Comparison of ENCODE assay signal across 10 cellular contexts in genomic region chr16:80974649-80975376, GRCh38. TPM values are rescaled to one million over a fixed set of nuclear protein-coding genes. Genes with fewer than 3 reads are reported as not detected.
DNase-seq lines count a peak whose midpoint lies in the region; ATAC-seq and TF ChIP-seq lines count a peak whose summit lies in the region.
"Had no signal": no experiment of that assay in that cellular context is flagged by ENCODE, and none has a peak within 500 bp of the region (broad histone marks: within the 10 kb centered on the region; RNA-seq: fewer than 3 reads in every experiment).

No MANE protein-coding gene starts in this region.

- no peak overlapping the region for H3K23ac ChIP-seq in neuronal stem cell (ENCODE audit: low read depth, low read length, poor library complexity)

- H2BK12ac ChIP-seq in neuronal stem cell (ENCODE audit: low read length): no peak overlapping the region

- no peak for DNase-seq in activated naive CD4-positive, alpha-beta T cell treated with anti-CD3 and anti-CD28 coated beads, Interleukin-2, amount 50 U/mL, for 72 hours (ENCODE audit: low spot score in 2 of 2)
- no peak for DNase-seq in activated naive CD4-positive, alpha-beta T cell treated with anti-CD3 and anti-CD28 coated beads, Interleukin-2, amount 10 ng/mL, durations not matched to agents 7 days and 5 days
- DNase-seq in RPMI7951 (ENCODE audit: low read depth) (peak; percentile 7), fibroblast of villous mesenchyme (ENCODE audit: low read depth) (no peak), cortex of kidney (lab: John Stamatoyannopoulos, UW) (no peak), SK-N-DZ (ENCODE audit: low spot score) (no peak), neuronal stem cell (ENCODE audit: low spot score) (no peak)
- DNase-seq in stimulated activated effector memory CD8-positive, alpha-beta T cell treated with anti-CD3 and anti-CD28 coated beads, Interleukin-12 subunit alpha, Interleukin-12 subunit beta, amount 100 ng/mL, for 72 hours (ENCODE audit: low spot score in 2 of 2): no peak
- DNase-seq: activated CD4-positive, alpha-beta memory T cell treated with anti-CD3 and anti-CD28 coated beads, Interleukin-2, amount 10 ng/mL, durations not matched to agents 7 days and 5 days had no signal

- peaks cover 0 to 7% of the 10 kb centered on the region in 2 donors for H3K4me1 ChIP-seq in neuronal stem cell (ENCODE audit: control insufficient read depth in 2 of 2, insufficient read depth in 1 of 2, low read depth in 1 of 2, low read length in 2 of 2)

- no peak overlapping the region for H4K91ac ChIP-seq in neuronal stem cell (ENCODE audit: low read depth, low read length, poor library complexity)

- CTCF ChIA-PET in activated naive CD4-positive, alpha-beta T cell treated with anti-CD3 and anti-CD28 coated beads, Interleukin-2, amount 10 ng/mL, durations not matched to agents 7 days and 5 days (lab: Charles Lee): interaction anchor here (1.0 to 1.8 kb wide), 6 partner anchors 10 to 30 kb away, joined by 3 to 7 read pairs (median 6); no protein-coding TSS in a partner anchor

- H3K4me3 ChIP-seq in fibroblast of villous mesenchyme (ENCODE audit: low read depth, low read length) (no peak overlapping the region), neuronal stem cell (ENCODE audit: low read length in 2 of 2) (no peak overlapping the region)

- H3K4me1 Mint-ChIP-seq in activated naive CD4-positive, alpha-beta T cell treated with anti-CD3 and anti-CD28 coated beads, Interleukin-2, amount 10 ng/mL, durations not matched to agents 7 days and 5 days: no peaks in the 10 kb centered on the region
- peaks cover 7% of the 10 kb centered on the region for H3K4me1 Mint-ChIP-seq in stimulated activated effector memory CD8-positive, alpha-beta T cell treated with anti-CD3 and anti-CD28 coated beads, Interleukin-12 subunit alpha, Interleukin-12 subunit beta, amount 100 ng/mL, for 72 hours

- no peak overlapping the region for H3K18ac ChIP-seq in neuronal stem cell (ENCODE audit: low read length)

- H3K9me3 Mint-ChIP-seq in activated naive CD4-positive, alpha-beta T cell treated with anti-CD3 and anti-CD28 coated beads, Interleukin-2, amount 50 U/mL, for 72 hours: no peaks in the 10 kb centered on the region
- H3K9me3 Mint-ChIP-seq in activated naive CD4-positive, alpha-beta T cell treated with anti-CD3 and anti-CD28 coated beads, Interleukin-2, amount 10 ng/mL, durations not matched to agents 7 days and 5 days: no peaks in the 10 kb centered on the region
- no peaks in the 10 kb centered on the region for H3K9me3 Mint-ChIP-seq in stimulated activated effector memory CD8-positive, alpha-beta T cell treated with anti-CD3 and anti-CD28 coated beads, Interleukin-12 subunit alpha, Interleukin-12 subunit beta, amount 100 ng/mL, for 72 hours
- H3K9me3 Mint-ChIP-seq: activated CD4-positive, alpha-beta memory T cell treated with anti-CD3 and anti-CD28 coated beads, Interleukin-2, amount 10 ng/mL, durations not matched to agents 7 days and 5 days; dendritic cell treated with granulocyte-macrophage colony-stimulating factor and Interleukin-4, amounts not matched to agents 40 ng/mL and 50 ng/mL, for 4 days had no signal

- H3K14ac ChIP-seq in neuronal stem cell (ENCODE audit: low read length): no peak overlapping the region

- H3K9ac ChIP-seq in neuronal stem cell (ENCODE audit: low read depth, low read length, poor library complexity): no peak overlapping the region

- peaks cover 1% of the 10 kb centered on the region for H3K79me1 ChIP-seq in neuronal stem cell (ENCODE audit: low read depth, low read length)

- no peak for ATAC-seq in activated naive CD4-positive, alpha-beta T cell treated with anti-CD3 and anti-CD28 coated beads, Interleukin-2, amount 50 U/mL, for 72 hours
- no peak for ATAC-seq in stimulated activated effector memory CD8-positive, alpha-beta T cell treated with anti-CD3 and anti-CD28 coated beads, Interleukin-12 subunit alpha, Interleukin-12 subunit beta, amount 100 ng/mL, for 72 hours

- H3K27ac ChIP-seq in neuronal stem cell (replicated peaks; ENCODE audit: low read length): no peak overlapping the region

- no peak overlapping the region for H2BK120ac ChIP-seq in neuronal stem cell (ENCODE audit: low read depth, low read length)

- no peaks in the 10 kb centered on the region for H3K9me3 ChIP-seq in neuronal stem cell (replicated peaks in 1 of 2; ENCODE audit: control insufficient read depth in 2 of 2, insufficient read depth in 1 of 2, low read depth in 1 of 2, low read length in 2 of 2)

- no peak overlapping the region for H4K8ac ChIP-seq in neuronal stem cell (ENCODE audit: low read depth, low read length)

- H2BK5ac ChIP-seq in neuronal stem cell (ENCODE audit: low read length): no peak overlapping the region

- peaks cover 6 to 76% of the 10 kb centered on the region in 2 donors for H3K36me3 ChIP-seq in neuronal stem cell (replicated peaks in 1 of 2; ENCODE audit: control insufficient read depth in 2 of 2, insufficient read depth in 2 of 2, low read length in 2 of 2)

- H3K36me3 Mint-ChIP-seq in activated naive CD4-positive, alpha-beta T cell treated with anti-CD3 and anti-CD28 coated beads, Interleukin-2, amount 50 U/mL, for 72 hours: peaks cover 4 to 13% of the 10 kb centered on the region in 2 donors
- peaks cover 36% of the 10 kb centered on the region for H3K36me3 Mint-ChIP-seq in activated naive CD4-positive, alpha-beta T cell treated with anti-CD3 and anti-CD28 coated beads, Interleukin-2, amount 10 ng/mL, durations not matched to agents 7 days and 5 days
- H3K36me3 Mint-ChIP-seq in stimulated activated effector memory CD8-positive, alpha-beta T cell treated with anti-CD3 and anti-CD28 coated beads, Interleukin-12 subunit alpha, Interleukin-12 subunit beta, amount 100 ng/mL, for 72 hours: peaks cover 61% of the 10 kb centered on the region

- WGBS in neuronal stem cell (ENCODE audit: extremely low coverage in 2 of 2, insufficient read length in 2 of 2, insufficient replicate concordance in 1 of 2), 2 donors: no CpG with 5 or more reads among the region's 6 CpGs

- no peak overlapping the region for H2BK15ac ChIP-seq in neuronal stem cell (ENCODE audit: low read length)

- H3K27ac Mint-ChIP-seq in activated naive CD4-positive, alpha-beta T cell treated with anti-CD3 and anti-CD28 coated beads, Interleukin-2, amount 50 U/mL, for 72 hours: peak overlapping the region; percentile 14 to 44
- H3K27ac Mint-ChIP-seq in activated naive CD4-positive, alpha-beta T cell treated with anti-CD3 and anti-CD28 coated beads, Interleukin-2, amount 10 ng/mL, durations not matched to agents 7 days and 5 days: no peak overlapping the region
- H3K27ac Mint-ChIP-seq in stimulated activated effector memory CD8-positive, alpha-beta T cell treated with anti-CD3 and anti-CD28 coated beads, Interleukin-12 subunit alpha, Interleukin-12 subunit beta, amount 100 ng/mL, for 72 hours: peak overlapping the region; percentile 12
- H3K27ac Mint-ChIP-seq: activated CD4-positive, alpha-beta memory T cell treated with anti-CD3 and anti-CD28 coated beads, Interleukin-2, amount 10 ng/mL, durations not matched to agents 7 days and 5 days had no signal

- H2AK5ac ChIP-seq in neuronal stem cell (ENCODE audit: low read depth, low read length): no peak overlapping the region

- no peak overlapping the region for H3K4me3 Mint-ChIP-seq in activated naive CD4-positive, alpha-beta T cell treated with anti-CD3 and anti-CD28 coated beads, Interleukin-2, amount 10 ng/mL, durations not matched to agents 7 days and 5 days
- H3K4me3 Mint-ChIP-seq in stimulated activated effector memory CD8-positive, alpha-beta T cell treated with anti-CD3 and anti-CD28 coated beads, Interleukin-12 subunit alpha, Interleukin-12 subunit beta, amount 100 ng/mL, for 72 hours: no peak overlapping the region
- H3K4me3 Mint-ChIP-seq: activated CD4-positive, alpha-beta memory T cell treated with anti-CD3 and anti-CD28 coated beads, Interleukin-2, amount 10 ng/mL, durations not matched to agents 7 days and 5 days; dendritic cell treated with granulocyte-macrophage colony-stimulating factor and Interleukin-4, amounts not matched to agents 40 ng/mL and 50 ng/mL, for 4 days had no signal

- no peak overlapping the region for H3K4me2 ChIP-seq in neuronal stem cell (ENCODE audit: insufficient read depth, low read length, poor library complexity, severe bottlenecking)

- H2AFZ ChIP-seq in neuronal stem cell (ENCODE audit: low read length): no peak overlapping the region

- TF ChIP-seq CTCF in fibroblast of villous mesenchyme (IDR thresholded peaks at IDR 0.05; ENCODE audit: insufficient read depth, low read depth, low read length): peak; percentile 63

- no peaks in the 10 kb centered on the region for H3K27me3 Mint-ChIP-seq in activated naive CD4-positive, alpha-beta T cell treated with anti-CD3 and anti-CD28 coated beads, Interleukin-2, amount 10 ng/mL, durations not matched to agents 7 days and 5 days
- H3K27me3 Mint-ChIP-seq: activated CD4-positive, alpha-beta memory T cell treated with anti-CD3 and anti-CD28 coated beads, Interleukin-2, amount 10 ng/mL, durations not matched to agents 7 days and 5 days; dendritic cell treated with granulocyte-macrophage colony-stimulating factor and Interleukin-4, amounts not matched to agents 40 ng/mL and 50 ng/mL, for 4 days had no signal

- H3K4ac ChIP-seq in neuronal stem cell (ENCODE audit: low read length): no peak overlapping the region

- no peaks in the 10 kb centered on the region for H3K27me3 ChIP-seq in neuronal stem cell (ENCODE audit: control insufficient read depth in 3 of 3, insufficient read depth in 3 of 3, low read depth in 1 of 3, low read length in 3 of 3)

RNA-seq across cellular contexts. Expression of gene CMC2, which starts 31.9 kb away (rescaled TPM):
- total RNA-seq in activated naive CD4-positive, alpha-beta T cell treated with anti-CD3 and anti-CD28 coated beads, Interleukin-2, amount 50 U/mL, for 72 hours: 100 to 1,000 TPM; 107 to 144 TPM
- 148 and 155 TPM in 2 replicates for total RNA-seq in RPMI7951 (2014; rRNA removed; shearing (Covaris generic))
- 28.0 and 30.7 TPM in 2 replicates for total RNA-seq in fibroblast of villous mesenchyme
- 182 and 271 TPM in 2 replicates for polyA plus RNA-seq in SK-N-DZ (2014; cell fraction: cytosol; rRNA removed)
- 107 and 121 TPM in 2 replicates for polyA plus RNA-seq in SK-N-DZ (2014; cell fraction: nucleus; rRNA removed)
- polyA plus RNA-seq in neuronal stem cell (2013, experiment 1 of 2): 156 TPM
- polyA plus RNA-seq in neuronal stem cell (2013, experiment 2 of 2): 159 TPM

RNA-seq across cellular contexts. Expression of gene CENPN, which starts 32.2 kb away (rescaled TPM):
- 10 to 100 TPM; 41.7 to 57.9 TPM for total RNA-seq in activated naive CD4-positive, alpha-beta T cell treated with anti-CD3 and anti-CD28 coated beads, Interleukin-2, amount 50 U/mL, for 72 hours
- 231 and 322 TPM in 2 replicates for total RNA-seq in RPMI7951 (2014; rRNA removed; shearing (Covaris generic))
- total RNA-seq in fibroblast of villous mesenchyme: 44.5 and 64.8 TPM in 2 replicates
- polyA plus RNA-seq in SK-N-DZ (2014; cell fraction: cytosol; rRNA removed): 90.7 and 101 TPM in 2 replicates
- polyA plus RNA-seq in SK-N-DZ (2014; cell fraction: nucleus; rRNA removed): 50.9 and 54.8 TPM in 2 replicates
- 58.7 TPM for polyA plus RNA-seq in neuronal stem cell (2013, experiment 1 of 2)
- 63.6 TPM for polyA plus RNA-seq in neuronal stem cell (2013, experiment 2 of 2)
